In genomic region chr7:128879939-128880746, GRCh38 we compare ENCODE assay signal across 8 cellular contexts. TPM values are rescaled to one million over a fixed set of nuclear protein-coding genes. Genes with fewer than 3 reads are reported as not detected.
DNase-seq lines count a peak whose midpoint lies in the region; ATAC-seq, FAIRE-seq and TF ChIP-seq lines count a peak whose summit lies in the region.

No MANE protein-coding gene starts in this region.

- TF ChIP-seq EP300 in K562 (IDR thresholded peaks at IDR 0.05; ENCODE audit: low read length), result no peak

- TF ChIP-seq CTCF in K562 (IDR thresholded peaks at IDR 0.05 in 2 of 3, conservative IDR thresholded peaks at IDR 0.05 in 1 of 3; ENCODE audit: insufficient read depth in 2 of 3, low read depth in 1 of 3, low read length in 3 of 3) (peak; percentile 97 to 99 (median 99)), testis (IDR thresholded peaks at IDR 0.05) (peak; percentile 34 to 63 (median 57))

- H4K20me1 ChIP-seq in K562 (replicated peaks; ENCODE audit: control insufficient read depth, insufficient read depth, low read length), result no peaks in the 10 kb centered on the region; the same call in 1 of the 2 replicates

- H3K4me1 ChIP-seq in K562 (replicated peaks in 1 of 2; ENCODE audit: control insufficient read depth in 2 of 2, insufficient read depth in 2 of 2, low read length in 2 of 2) (peaks cover 0 to 53% of the 10 kb centered on the region in 2 experiments; a peak in 2 of 5 replicates), testis (no peaks in the 10 kb centered on the region)

- peak; percentile 95 to 99 for TF ChIP-seq RAD21 in K562 (CRISPR knock-in tag; conservative IDR thresholded peaks at IDR 0.05 in 1 of 2, IDR thresholded peaks at IDR 0.05 in 1 of 2)

- POLR2A ChIA-PET in K562 (lab: Yijun Ruan, JAX), result interaction anchor here (0.5 to 2.1 kb wide), 8 partner anchors 17 to 470 kb away, joined by 3 to 9 read pairs (median 4); partner anchors contain the start of genes ATP6V1F, IMPDH1 and METTL2B

- intact Hi-C loops in K562 (cut with micrococcal nuclease) (loop anchor here (1.0 to 5.0 kb wide), 6 partner anchors 20 to 453 kb away; partner anchors contain the start of genes CCDC136 and METTL2B), testis (cut with DNase I; ENCODE audit: low total_unique reads) (loop anchor here (10.0 kb wide), 2 partner anchors 115 to 265 kb away; no protein-coding TSS in a partner anchor)

- no peaks in the 10 kb centered on the region for H3K9me1 ChIP-seq in K562 (ENCODE audit: control insufficient read depth, insufficient read depth, low read length)

- H3K9ac ChIP-seq in K562 (ENCODE audit: insufficient read depth in 1 of 2, low read depth in 2 of 2, low read length in 2 of 2), result peak overlapping the region in 1 of 2 experiments; percentile 69; a peak in 2 of 4 replicates

- no TSS peak for BruUV-seq in K562 (replicated peaks; lab: Mats Ljungman, UMichigan)

- peak; percentile 93 for FAIRE-seq in K562 (lab: Jason Lieb, UNC)

- H3K4me3 ChIP-seq in K562, result no peak overlapping the region
- H3K4me3 ChIP-seq in testis, result no peak overlapping the region

- H2AFZ ChIP-seq in K562 (ENCODE audit: low read depth, low read length), result peak overlapping the region; percentile 29; the same call in 1 of the 2 replicates

- H3K9me3 ChIP-seq in K562 (replicated peaks; ENCODE audit: control insufficient read depth, insufficient read depth, low read depth, low read length) (no peaks in the 10 kb centered on the region; the same call in 1 of the 2 replicates), testis (no peaks in the 10 kb centered on the region)

- 27% methylated on average over 31 of the region's 31 CpGs for WGBS in K562 (ENCODE audit: insufficient coverage, low coverage, missing lambda C conversion rate)
- WGBS in testis, 2 donors, result 48 to 60% methylated on average over 4 to 31 of the region's 31 CpGs

- in situ Hi-C loops in K562 (cut with MboI), result loop anchor here (5.0 kb wide), 3 partner anchors 203 to 403 kb away; partner anchors contain the start of gene METTL2B

- H3K27ac ChIP-seq in K562 (ENCODE audit: extremely low read depth, low read depth, low read length) (no peak overlapping the region), testis (no peak overlapping the region)

- no peak for TF ChIP-seq POLR2A in K562 (conservative IDR thresholded peaks at IDR 0.05)
- TF ChIP-seq POLR2A in testis (IDR thresholded peaks at IDR 0.05), result no peak

- no peaks in the 10 kb centered on the region for H3K79me2 ChIP-seq in K562 (ENCODE audit: control insufficient read depth, insufficient read depth, low read length)

- H3K27me3 ChIP-seq in K562 (ENCODE audit: control insufficient read depth in 2 of 2, insufficient read depth in 2 of 2, low read length in 2 of 2) (peaks cover 0 to 3% of the 10 kb centered on the region in 2 experiments; a peak in 1 of 5 replicates), testis (no peaks in the 10 kb centered on the region)

- CTCF ChIA-PET in K562 (lab: Yijun Ruan, JAX; ENCODE audit: low intra/inter-chr PET ratio), result interaction anchor here (0.6 to 4.9 kb wide), 10 partner anchors 16 to 533 kb away, joined by 3 to 50 read pairs (median 5); no protein-coding TSS in a partner anchor

- DNase-seq in activated T-cell treated with anti-CD3 and anti-CD28 coated beads for 48 hours (ENCODE audit: low read depth) (peak; percentile 16), NCI-H2227 (lab: John Stamatoyannopoulos, UW; ENCODE audit: unreplicated experiment) (peak; percentile 86), K562 (ENCODE audit: extremely low read depth in 1 of 4, low spot score in 3 of 4) (peak; percentile 87 to 94 (median 92)), islet precursor cell (peak; percentile 92), testis (peak; percentile 75)
- no peak for DNase-seq in activated T-cell treated with anti-CD3 and anti-CD28 coated beads, Interleukin-2, amount 50 U/mL, for 48 hours

- ATAC-seq in K562 (peak; percentile 91), HG03039 (IDR thresholded peaks at IDR 0.05; ENCODE audit: unreplicated experiment) (no peak), HG03460 (IDR thresholded peaks at IDR 0.05; ENCODE audit: unreplicated experiment) (no peak)

- H3K36me3 ChIP-seq in K562 (ENCODE audit: control insufficient read depth, insufficient read depth, low read length), result no peaks in the 10 kb centered on the region
- H3K36me3 ChIP-seq in testis (ENCODE audit: low read depth, missing control alignments), result no peaks in the 10 kb centered on the region

- peak overlapping the region; percentile 57; the same call in 1 of the 2 replicates for H3K4me2 ChIP-seq in K562 (ENCODE audit: insufficient read depth, low read length)

RNA-seq across cellular contexts. Expression of gene ATP6V1F, which starts 17.5 kb away (rescaled TPM):
- 21.6 and 54.5 TPM in 2 replicates for total RNA-seq in K562 (2011; cell fraction: chromatin; rRNA removed; ENCODE audit: low replicate concordance)
- 72.7 and 74.7 TPM in 2 replicates for total RNA-seq in K562 (2011; cell fraction: nucleolus; rRNA removed)
- total RNA-seq in K562 (2011; cell fraction: nucleoplasm; rRNA removed), result 70.9 and 89.2 TPM in 2 replicates
- total RNA-seq in K562 (2014; rRNA removed) (265 and 341 TPM in 2 replicates), K562 (2014; rRNA removed; fragmentation: Illumina TruSeq; extraction: Trizol) (174 and 206 TPM in 2 replicates), K562 (2015; rRNA removed; fragmentation: Illumina TruSeq; extraction: Trizol) (332 and 336 TPM in 2 replicates), K562 (2021) (378 and 393 TPM in 2 replicates), testis (100 to 1,000 TPM; 133 to 166 TPM)
- polyA plus RNA-seq in K562 (2011; rRNA removed) (507 and 542 TPM in 2 replicates), K562 (2014; fragmentation: Illumina TruSeq; extraction: Trizol) (604 and 714 TPM in 2 replicates), K562 (2014; fragmentation: Nextera tagmentation; extraction: Ambion mirVana) (1,000 to 10,000 TPM in 1 of 2 experiments, 100 to 1,000 TPM in 1; 733 to 1,123 TPM), K562 (2014; rRNA removed) (568 and 645 TPM in 2 replicates), testis (ENCODE audit: insufficient read depth, low read depth, low replicate concordance) (414 TPM)
- 869 and 1,641 TPM in 2 replicates for polyA plus RNA-seq in K562 (2011; cell fraction: cytosol; rRNA removed)
- 256 and 267 TPM in 2 replicates for polyA plus RNA-seq in K562 (2011; cell fraction: nucleus; rRNA removed)
- 454 and 820 TPM in 2 replicates for polyA plus RNA-seq in K562 (2012)
- polyA minus RNA-seq in K562 (2011; rRNA and poly(A)+ RNA removed), result 83.2 and 101 TPM in 2 replicates
- 93.9 and 97.2 TPM in 2 replicates for polyA minus RNA-seq in K562 (2011; cell fraction: cytosol; rRNA and poly(A)+ RNA removed)
- polyA minus RNA-seq in K562 (2011; cell fraction: nucleus; rRNA and poly(A)+ RNA removed), result 35.3 and 68.5 TPM in 2 replicates

RNA-seq across cellular contexts. Expression of gene KCP, which starts 30.4 kb away (rescaled TPM):
- 0.19 and 2.1 TPM in 2 replicates for total RNA-seq in K562 (2011; cell fraction: chromatin; rRNA removed; ENCODE audit: low replicate concordance)
- 0.79 and 1.3 TPM in 2 replicates for total RNA-seq in K562 (2011; cell fraction: nucleolus; rRNA removed)
- 0.73 and 0.84 TPM in 2 replicates for total RNA-seq in K562 (2011; cell fraction: nucleoplasm; rRNA removed)
- 0.09 TPM in 1 of 2 replicates, not detected in the other for total RNA-seq in K562 (2014; rRNA removed)
- not detected in 2 replicates for total RNA-seq in K562 (2014; rRNA removed; fragmentation: Illumina TruSeq; extraction: Trizol)
- 0.15 TPM in 1 of 2 replicates, not detected in the other for total RNA-seq in K562 (2015; rRNA removed; fragmentation: Illumina TruSeq; extraction: Trizol)
- total RNA-seq in K562 (2021), result 0.16 TPM in 1 of 2 replicates, not detected in the other
- 0.07 and 0.09 TPM in 2 replicates for polyA plus RNA-seq in K562 (2011; rRNA removed)
- 0.15 TPM in 1 of 2 replicates, not detected in the other for polyA plus RNA-seq in K562 (2011; cell fraction: cytosol; rRNA removed)
- 0.86 and 1.5 TPM in 2 replicates for polyA plus RNA-seq in K562 (2011; cell fraction: nucleus; rRNA removed)
- 0.34 and 3.9 TPM in 2 replicates for polyA plus RNA-seq in K562 (2012)
- not detected in 2 replicates for polyA plus RNA-seq in K562 (2014; fragmentation: Illumina TruSeq; extraction: Trizol)
- polyA plus RNA-seq in K562 (2014; fragmentation: Nextera tagmentation; extraction: Ambion mirVana), result under 1 TPM; 0.06 to 0.17 TPM
- 0.09 and 0.15 TPM in 2 replicates for polyA plus RNA-seq in K562 (2014; rRNA removed)
- 0.11 TPM in 1 of 2 replicates, not detected in the other for polyA minus RNA-seq in K562 (2011; rRNA and poly(A)+ RNA removed)
- polyA minus RNA-seq in K562 (2011; cell fraction: cytosol; rRNA and poly(A)+ RNA removed), result not detected in 2 replicates
- polyA minus RNA-seq in K562 (2011; cell fraction: nucleus; rRNA and poly(A)+ RNA removed), result 0.54 and 0.67 TPM in 2 replicates
- total RNA-seq in testis, result 1 to 10 TPM in 1 of 2 donors, under 1 TPM in 1; 0.68 to 1.2 TPM
- 1.4 TPM for polyA plus RNA-seq in testis (ENCODE audit: insufficient read depth, low read depth, low replicate concordance)

RNA-seq across cellular contexts. Expression of gene FLNC, which starts 49.9 kb away (rescaled TPM):
- total RNA-seq in K562 (2011; cell fraction: chromatin; rRNA removed; ENCODE audit: low replicate concordance), result 62.5 and 206 TPM in 2 replicates
- total RNA-seq in K562 (2011; cell fraction: nucleolus; rRNA removed), result 132 and 134 TPM in 2 replicates
- total RNA-seq in K562 (2011; cell fraction: nucleoplasm; rRNA removed), result 72.1 and 81.0 TPM in 2 replicates
- total RNA-seq in K562 (2014; rRNA removed) (60.7 and 94.5 TPM in 2 replicates), K562 (2014; rRNA removed; fragmentation: Illumina TruSeq; extraction: Trizol) (11.4 and 18.2 TPM in 2 replicates), K562 (2015; rRNA removed; fragmentation: Illumina TruSeq; extraction: Trizol) (28.8 and 33.3 TPM in 2 replicates), K562 (2021) (148 and 155 TPM in 2 replicates), testis (10 to 100 TPM in 1 of 2 donors, 1 to 10 TPM in 1; 8.8 to 14.4 TPM)
- polyA plus RNA-seq in K562 (2011; rRNA removed) (10.3 and 11.4 TPM in 2 replicates), K562 (2014; fragmentation: Illumina TruSeq; extraction: Trizol) (32.8 and 55.3 TPM in 2 replicates), K562 (2014; fragmentation: Nextera tagmentation; extraction: Ambion mirVana) (1 to 10 TPM in 1 of 2 experiments, under 1 TPM in 1; 0.90 to 1.1 TPM), K562 (2014; rRNA removed) (29.0 and 34.7 TPM in 2 replicates), testis (ENCODE audit: insufficient read depth, low read depth, low replicate concordance) (21.4 TPM)
- 11.4 and 26.8 TPM in 2 replicates for polyA plus RNA-seq in K562 (2011; cell fraction: cytosol; rRNA removed)
- 58.5 and 126 TPM in 2 replicates for polyA plus RNA-seq in K562 (2011; cell fraction: nucleus; rRNA removed)
- polyA plus RNA-seq in K562 (2012), result 66.6 and 106 TPM in 2 replicates
- polyA minus RNA-seq in K562 (2011; rRNA and poly(A)+ RNA removed), result 15.1 and 41.9 TPM in 2 replicates
- 127 and 146 TPM in 2 replicates for polyA minus RNA-seq in K562 (2011; cell fraction: cytosol; rRNA and poly(A)+ RNA removed)
- 53.1 and 53.6 TPM in 2 replicates for polyA minus RNA-seq in K562 (2011; cell fraction: nucleus; rRNA and poly(A)+ RNA removed)

RNA-seq across cellular contexts. Expression of gene IRF5, which starts 57.6 kb away (rescaled TPM):
- total RNA-seq in K562 (2011; cell fraction: chromatin; rRNA removed; ENCODE audit: low replicate concordance), result not detected in 2 replicates
- not detected in 2 replicates for total RNA-seq in K562 (2011; cell fraction: nucleolus; rRNA removed)
- not detected in 2 replicates for total RNA-seq in K562 (2011; cell fraction: nucleoplasm; rRNA removed)
- total RNA-seq in K562 (2014; rRNA removed) (not detected in 2 replicates), K562 (2014; rRNA removed; fragmentation: Illumina TruSeq; extraction: Trizol) (not detected in 2 replicates), K562 (2015; rRNA removed; fragmentation: Illumina TruSeq; extraction: Trizol) (not detected in 2 replicates), K562 (2021) (0.04 and 0.20 TPM in 2 replicates), testis (1 to 10 TPM; 2.9 to 5.6 TPM)
- polyA plus RNA-seq in K562 (2011; rRNA removed) (not detected in 2 replicates), K562 (2014; fragmentation: Illumina TruSeq; extraction: Trizol) (not detected in 2 replicates), K562 (2014; fragmentation: Nextera tagmentation; extraction: Ambion mirVana) (not detected), K562 (2014; rRNA removed) (not detected in 2 replicates), testis (ENCODE audit: insufficient read depth, low read depth, low replicate concordance) (4.6 TPM)
- not detected in 2 replicates for polyA plus RNA-seq in K562 (2011; cell fraction: cytosol; rRNA removed)
- 0.08 and 0.09 TPM in 2 replicates for polyA plus RNA-seq in K562 (2011; cell fraction: nucleus; rRNA removed)
- 0.10 TPM in 1 of 2 replicates, not detected in the other for polyA plus RNA-seq in K562 (2012)
- not detected in 2 replicates for polyA minus RNA-seq in K562 (2011; rRNA and poly(A)+ RNA removed)
- polyA minus RNA-seq in K562 (2011; cell fraction: cytosol; rRNA and poly(A)+ RNA removed), result not detected in 2 replicates
- polyA minus RNA-seq in K562 (2011; cell fraction: nucleus; rRNA and poly(A)+ RNA removed), result not detected in 2 replicates

Comparison
In these comparisons a context has a peak if more than half of its experiments do, and no peak if none do; other contexts are left out.
1. DNase-seq: peak in activated T-cell treated with anti-CD3 and anti-CD28 coated beads for 48 hours (single experiment), NCI-H2227 (single experiment), K562 (4 of 4), islet precursor cell (single experiment) and testis (single experiment); none in activated T-cell treated with anti-CD3 and anti-CD28 coated beads, Interleukin-2, amount 50 U/mL, for 48 hours (0 of 2).